ENCODE assay signal across 8 cellular contexts in the genomic region with DNA sequence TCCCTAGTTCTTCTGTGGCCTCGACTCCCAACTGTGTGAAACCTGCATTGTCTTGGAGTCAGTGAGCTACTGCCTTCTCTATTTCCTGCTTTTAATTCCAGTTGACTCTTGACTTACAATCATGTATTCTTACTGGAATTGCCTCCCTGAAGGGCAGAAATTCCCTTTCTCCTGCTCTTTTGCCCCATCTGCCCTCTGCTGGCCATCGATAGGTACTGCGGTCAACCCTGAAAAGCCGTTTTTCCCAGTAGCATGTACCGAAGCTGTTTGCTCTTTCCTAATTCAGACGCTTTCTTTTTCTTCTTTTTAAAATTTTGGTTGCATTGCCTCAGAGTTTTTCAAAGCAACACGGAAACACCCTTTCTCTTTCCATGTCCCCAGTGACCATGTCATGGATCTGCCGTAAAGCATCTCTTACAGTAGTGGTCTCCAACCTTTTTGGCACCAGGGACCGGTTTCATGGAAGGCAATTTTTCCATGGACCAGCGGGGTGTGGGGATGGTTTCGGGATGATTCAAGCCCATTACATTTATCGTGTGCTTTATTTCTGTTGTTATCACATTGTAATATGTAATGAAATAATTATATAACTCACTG.
DNase-seq lines count a peak whose midpoint lies in the region; ATAC-seq, FAIRE-seq and TF ChIP-seq lines count a peak whose summit lies in the region.

No MANE protein-coding gene starts in this region.

- TF ChIP-seq POLR2A in K562 (conservative IDR thresholded peaks at IDR 0.05): no peak
- TF ChIP-seq POLR2A in spleen (IDR thresholded peaks at IDR 0.05): no peak

- H3K36me3 ChIP-seq in K562 (ENCODE audit: control insufficient read depth, insufficient read depth, low read length) (no peaks in the 10 kb centered on the region), spleen (no peaks in the 10 kb centered on the region)

- intact Hi-C loops in K562 (cut with micrococcal nuclease): loop anchor here (1.0 to 5.0 kb wide), 3 partner anchors 147 to 565 kb away; no protein-coding TSS in a partner anchor
- intact Hi-C loops in spleen (cut with DNase I; ENCODE audit: low total_unique reads): loop anchor here (10.0 kb wide), 1 partner anchor 148 kb away; no protein-coding TSS in a partner anchor

- peaks cover 14 to 26% of the 10 kb centered on the region in 2 experiments for H3K27me3 ChIP-seq in K562 (ENCODE audit: control insufficient read depth in 2 of 2, insufficient read depth in 2 of 2, low read length in 2 of 2)
- H3K27me3 ChIP-seq in spleen (replicated peaks in 1 of 7): no peaks in the 10 kb centered on the region

- POLR2A ChIA-PET in K562 (lab: Yijun Ruan, JAX): interaction anchor here (0.7 kb wide), 1 partner anchor 761 kb away, joined by 3 read pairs; no protein-coding TSS in a partner anchor

- WGBS in K562 (ENCODE audit: insufficient coverage, low coverage, missing lambda C conversion rate): 4% methylated on average over 12 of the region's 12 CpGs
- WGBS in spleen, 5 donors: 33 to 44% (median 36%) methylated on average over 12 of the region's 12 CpGs

- H2AFZ ChIP-seq in K562 (ENCODE audit: low read depth, low read length): no peak overlapping the region

- TF ChIP-seq CTCF in K562 (IDR thresholded peaks at IDR 0.05 in 2 of 3, conservative IDR thresholded peaks at IDR 0.05 in 1 of 3; ENCODE audit: insufficient read depth in 2 of 3, low read depth in 1 of 3, low read length in 3 of 3) (peak; percentile 86 to 95 (median 92)), spleen (IDR thresholded peaks at IDR 0.05 in 8 of 11, conservative IDR thresholded peaks at IDR 0.05 in 3 of 11) (peak; percentile 80 to 94 (median 89))

- ATAC-seq in K562 (peak; percentile 77), GM18519 (IDR thresholded peaks at IDR 0.05; ENCODE audit: low FRiP score, unreplicated experiment) (no peak), GM19023 (IDR thresholded peaks at IDR 0.05; ENCODE audit: unreplicated experiment) (no peak)

- H3K79me2 ChIP-seq in K562 (ENCODE audit: control insufficient read depth, insufficient read depth, low read length): no peaks in the 10 kb centered on the region

- TF ChIP-seq RAD21 in K562 (CRISPR knock-in tag; conservative IDR thresholded peaks at IDR 0.05 in 1 of 2, IDR thresholded peaks at IDR 0.05 in 1 of 2): peak; percentile 87 to 90

- H3K4me1 ChIP-seq in K562 (replicated peaks in 1 of 2; ENCODE audit: control insufficient read depth in 2 of 2, insufficient read depth in 2 of 2, low read length in 2 of 2): no peaks in the 10 kb centered on the region
- H3K4me1 ChIP-seq in spleen: peaks cover 0 to 7% (median 2%) of the 10 kb centered on the region in 6 donors

- in situ Hi-C loops in K562 (cut with MboI): loop anchor here (10.0 kb wide), 1 partner anchor 328 kb away; no protein-coding TSS in a partner anchor

- CTCF ChIA-PET in K562 (lab: Yijun Ruan, JAX; ENCODE audit: low intra/inter-chr PET ratio): interaction anchor here (0.6 to 1.5 kb wide), 4 partner anchors 147 to 761 kb away, joined by 4 to 20 read pairs (median 6); no protein-coding TSS in a partner anchor

- H3K4me3 ChIP-seq in Jurkat, Clone E6-1 (ENCODE audit: low read length): no peak overlapping the region
- H3K4me3 ChIP-seq in K562 (no peak overlapping the region), spleen (no peak overlapping the region)

- no peak overlapping the region for H3K9ac ChIP-seq in K562 (ENCODE audit: insufficient read depth in 1 of 2, low read depth in 2 of 2, low read length in 2 of 2)

- H3K9me3 ChIP-seq in K562 (replicated peaks; ENCODE audit: control insufficient read depth, insufficient read depth, low read depth, low read length) (no peaks in the 10 kb centered on the region), spleen (no peaks in the 10 kb centered on the region)

- H3K4me2 ChIP-seq in K562 (ENCODE audit: insufficient read depth, low read length): no peak overlapping the region

- peak; percentile 87 for FAIRE-seq in K562 (lab: Jason Lieb, UNC)

- no peaks in the 10 kb centered on the region for H4K20me1 ChIP-seq in K562 (replicated peaks; ENCODE audit: control insufficient read depth, insufficient read depth, low read length)

- H3K27ac ChIP-seq in K562 (ENCODE audit: extremely low read depth, low read depth, low read length) (no peak overlapping the region), spleen (no peak overlapping the region)

- TF ChIP-seq EP300 in K562 (IDR thresholded peaks at IDR 0.05; ENCODE audit: low read length): no peak

- no TSS peak for BruUV-seq in K562 (replicated peaks; lab: Mats Ljungman, UMichigan)

- DNase-seq in EL (peak; percentile 60), SKM-1 treated with dmso at 0.1 percent for 144 hours (lab: John Stamatoyannopoulos, UW; ENCODE audit: unreplicated experiment) (peak; percentile 59), K562 (ENCODE audit: extremely low read depth in 1 of 4, low spot score in 3 of 4) (peak; percentile 64 to 71 (median 68)), iPS-NIHi7 (ENCODE audit: extremely low spot score) (peak; percentile 73), spleen (no peak)
- peak; percentile 20 for DNase-seq in Jurkat, Clone E6-1 (ENCODE audit: low read depth, low spot score)

- no peaks in the 10 kb centered on the region for H3K9me1 ChIP-seq in K562 (ENCODE audit: control insufficient read depth, insufficient read depth, low read length)

TF ChIP-seq in K562, 482 proteins besides CTCF, POLR2A, EP300 and RAD21:
- TF ChIP-seq ARID2 (IDR thresholded peaks at IDR 0.05): peak; percentile 51; the same call in 1 of the 2 replicates
- TF ChIP-seq, protein P1, sequence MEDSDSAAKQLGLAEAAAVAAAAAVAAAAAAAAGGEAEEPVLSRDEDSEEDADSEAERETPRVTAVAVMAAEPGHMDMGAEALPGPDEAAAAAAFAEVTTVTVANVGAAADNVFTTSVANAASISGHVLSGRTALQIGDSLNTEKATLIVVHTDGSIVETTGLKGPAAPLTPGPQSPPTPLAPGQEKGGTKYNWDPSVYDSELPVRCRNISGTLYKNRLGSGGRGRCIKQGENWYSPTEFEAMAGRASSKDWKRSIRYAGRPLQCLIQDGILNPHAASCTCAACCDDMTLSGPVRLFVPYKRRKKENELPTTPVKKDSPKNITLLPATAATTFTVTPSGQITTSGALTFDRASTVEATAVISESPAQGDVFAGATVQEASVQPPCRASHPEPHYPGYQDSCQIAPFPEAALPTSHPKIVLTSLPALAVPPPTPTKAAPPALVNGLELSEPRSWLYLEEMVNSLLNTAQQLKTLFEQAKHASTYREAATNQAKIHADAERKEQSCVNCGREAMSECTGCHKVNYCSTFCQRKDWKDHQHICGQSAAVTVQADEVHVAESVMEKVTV (CRISPR knock-in tag; IDR thresholded peaks at IDR 0.05): peak; percentile 63
- peak; percentile 91 for TF ChIP-seq SMC3 (conservative IDR thresholded peaks at IDR 0.05; ENCODE audit: insufficient read depth, low read depth, low read length)
- peak; percentile 39; the same call in 1 of the 2 replicates for TF ChIP-seq STAG1 (CRISPR knock-in tag; IDR thresholded peaks at IDR 0.05; ENCODE audit: borderline replicate concordance)
- 0 out of 2 replicates have a peak, but pooled peaks have one; percentile 24 for TF ChIP-seq XRCC5 (IDR thresholded peaks at IDR 0.05; ENCODE audit: low read depth, low read length)
- no peak for TF ChIP-seq NCOA4 (IDR thresholded peaks at IDR 0.05; ENCODE audit: partially characterized antibody)
- TF ChIP-seq, protein P2, sequence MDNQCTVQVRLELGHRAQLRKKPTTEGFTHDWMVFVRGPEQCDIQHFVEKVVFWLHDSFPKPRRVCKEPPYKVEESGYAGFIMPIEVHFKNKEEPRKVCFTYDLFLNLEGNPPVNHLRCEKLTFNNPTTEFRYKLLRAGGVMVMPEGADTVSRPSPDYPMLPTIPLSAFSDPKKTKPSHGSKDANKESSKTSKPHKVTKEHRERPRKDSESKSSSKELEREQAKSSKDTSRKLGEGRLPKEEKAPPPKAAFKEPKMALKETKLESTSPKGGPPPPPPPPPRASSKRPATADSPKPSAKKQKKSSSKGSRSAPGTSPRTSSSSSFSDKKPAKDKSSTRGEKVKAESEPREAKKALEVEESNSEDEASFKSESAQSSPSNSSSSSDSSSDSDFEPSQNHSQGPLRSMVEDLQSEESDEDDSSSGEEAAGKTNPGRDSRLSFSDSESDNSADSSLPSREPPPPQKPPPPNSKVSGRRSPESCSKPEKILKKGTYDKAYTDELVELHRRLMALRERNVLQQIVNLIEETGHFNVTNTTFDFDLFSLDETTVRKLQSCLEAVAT (IDR thresholded peaks at IDR 0.05): peak in 1 of 2 experiments; percentile 58; a peak in 1 of 4 replicates
- TF ChIP-seq, protein P3, sequence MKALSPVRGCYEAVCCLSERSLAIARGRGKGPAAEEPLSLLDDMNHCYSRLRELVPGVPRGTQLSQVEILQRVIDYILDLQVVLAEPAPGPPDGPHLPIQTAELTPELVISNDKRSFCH (CRISPR knock-in tag; IDR thresholded peaks at IDR 0.05): no peak
- TF ChIP-seq, protein P3 (tag; IDR thresholded peaks at IDR 0.05): no peak
